ENCODE assay signal across 1 cellular context in genomic region chr3:3126477-3127431, GRCh38.
TF ChIP-seq lines count a peak whose summit lies in the region.

Gene TRNT1, plus strand, starts transcription at chr3:3126940. Its CDS starts 2,101 bp downstream, at chr3:3129041.

TF ChIP-seq in K562, 482 proteins besides CTCF, POLR2A, EP300 and RAD21 (continued from another document and continues in another):
- TF ChIP-seq CHD7 (IDR thresholded peaks at IDR 0.05; ENCODE audit: low read depth, low read length) (no peak), BHLHE40 (IDR thresholded peaks at IDR 0.05; ENCODE audit: low read length) (peak; percentile 69), ZNF449 (CRISPR knock-in tag; IDR thresholded peaks at IDR 0.05) (no peak), ZNF280B (CRISPR knock-in tag; IDR thresholded peaks at IDR 0.05) (no peak), PHF8 (IDR thresholded peaks at IDR 0.05; ENCODE audit: borderline replicate concordance, low read length) (peak; percentile 98), IRF1 (CRISPR knock-in tag; IDR thresholded peaks at IDR 0.05; ENCODE audit: borderline replicate concordance) (no peak), TCF3 (CRISPR knock-in tag; IDR thresholded peaks at IDR 0.05) (no peak; the same call in 1 of the 2 replicates), RBM17 (IDR thresholded peaks at IDR 0.05; ENCODE audit: borderline replicate concordance, low read depth, low read length) (no peak), ILF3 (IDR thresholded peaks at IDR 0.05; ENCODE audit: borderline replicate concordance) (no peak), ZBTB49 (CRISPR knock-in tag; IDR thresholded peaks at IDR 0.05; ENCODE audit: borderline replicate concordance) (peak; percentile 20; the same call in 1 of the 2 replicates), NEUROD1 (IDR thresholded peaks at IDR 0.05; ENCODE audit: borderline replicate concordance, low read depth, low read length, partially characterized antibody) (peak; percentile 59), TAF1 (IDR thresholded peaks at IDR 0.05; ENCODE audit: control insufficient read depth, extremely low read depth, insufficient read depth, low read length, severe bottlenecking) (peak; percentile 95), CSDE1 (IDR thresholded peaks at IDR 0.05) (0 out of 4 replicates have a peak, but pooled peaks of 1 of the 2 experiments have one; percentile 5), ZNF507 (tag; conservative IDR thresholded peaks at IDR 0.05) (no peak), IFI16 (CRISPR knock-in tag; IDR thresholded peaks at IDR 0.05) (no peak), RCOR1 (IDR thresholded peaks at IDR 0.05; ENCODE audit: borderline replicate concordance in 1 of 2, low read depth in 2 of 2, low read length in 2 of 2) (no peak), PHB (CRISPR knock-in tag; IDR thresholded peaks at IDR 0.05) (no peak), PURB (CRISPR knock-in tag; IDR thresholded peaks at IDR 0.05; ENCODE audit: low read depth) (no peak), NCOA2 (IDR thresholded peaks at IDR 0.05; ENCODE audit: partially characterized antibody in 2 of 2) (no peak), ZNF12 (CRISPR knock-in tag; IDR thresholded peaks at IDR 0.05) (no peak), TCF15 (CRISPR knock-in tag; IDR thresholded peaks at IDR 0.05) (no peak), IRF2 (CRISPR knock-in tag; IDR thresholded peaks at IDR 0.05) (no peak), ZNF431 (CRISPR knock-in tag; IDR thresholded peaks at IDR 0.05) (no peak), ETV5 (CRISPR knock-in tag; IDR thresholded peaks at IDR 0.05; ENCODE audit: low read depth) (peak; percentile 80), C11orf30 (IDR thresholded peaks at IDR 0.05; ENCODE audit: low read depth) (no peak), GTF2E2 (tag; IDR thresholded peaks at IDR 0.05) (peak; percentile 96), ZNF512 (tag; IDR thresholded peaks at IDR 0.05) (no peak), NKRF (IDR thresholded peaks at IDR 0.05; ENCODE audit: borderline replicate concordance) (peak; percentile 90), MAFF (IDR thresholded peaks at IDR 0.05; ENCODE audit: low read length) (no peak), HDAC6 (IDR thresholded peaks at IDR 0.05; ENCODE audit: low read depth, low read length) (no peak)
